Comparison of ENCODE assay signal across 1 cellular context in genomic region chr17:352421-353212, GRCh38.
TF ChIP-seq lines count a peak whose summit lies in the region.

RPH3AL (minus strand) TSS chr17:352807; CDS start chr17:327543, 25,264 bp downstream.

TF ChIP-seq in HEK293, 187 proteins besides CTCF, POLR2A, EP300 and RAD21 (continued from another document):
- TF ChIP-seq ZBTB20 (tag by site-specific recombination; IDR thresholded peaks at IDR 0.05) (peak; percentile 55; the same call in 1 of the 2 replicates), REPIN1 (tag by site-specific recombination; IDR thresholded peaks at IDR 0.05; ENCODE audit: low read depth) (no peak), ZNF518A (tag by site-specific recombination; conservative IDR thresholded peaks at IDR 0.05; ENCODE audit: low read depth) (peak; percentile 25; the same call in 1 of the 2 replicates), ZNF561 (tag by site-specific recombination; IDR thresholded peaks at IDR 0.05; ENCODE audit: borderline replicate concordance) (peak; percentile 45; the same call in 1 of the 2 replicates), ZBTB44 (tag by site-specific recombination; IDR thresholded peaks at IDR 0.05) (no peak), ZNF274 (IDR thresholded peaks at IDR 0.05; ENCODE audit: low read length) (no peak), ZNF274 (tag by site-specific recombination; IDR thresholded peaks at IDR 0.05; ENCODE audit: borderline replicate concordance) (no peak), ZNF571 (tag by site-specific recombination; IDR thresholded peaks at IDR 0.05) (no peak), ZFHX2 (tag by site-specific recombination; conservative IDR thresholded peaks at IDR 0.05) (peak; percentile 25; the same call in 1 of the 2 replicates), ZNF114 (tag by site-specific recombination; IDR thresholded peaks at IDR 0.05) (no peak), WT1 (tag by site-specific recombination; IDR thresholded peaks at IDR 0.05) (0 out of 2 replicates have a peak, but pooled peaks have one; percentile 24), KLF1 (tag by site-specific recombination; IDR thresholded peaks at IDR 0.05) (peak; percentile 65), KLF10 (tag by site-specific recombination; IDR thresholded peaks at IDR 0.05) (peak; percentile 51), ZNF394 (tag by site-specific recombination; IDR thresholded peaks at IDR 0.05; ENCODE audit: borderline replicate concordance) (peak; percentile 46; the same call in 1 of the 2 replicates), ZBTB17 (tag by site-specific recombination; IDR thresholded peaks at IDR 0.05) (peak; percentile 83), ZNF585B (tag by site-specific recombination; IDR thresholded peaks at IDR 0.05) (no peak), ZNF140 (tag by site-specific recombination; IDR thresholded peaks at IDR 0.05) (no peak), ZXDB (tag by site-specific recombination; IDR thresholded peaks at IDR 0.05) (no peak), ZNF747 (tag by site-specific recombination; IDR thresholded peaks at IDR 0.05) (no peak), KLF7 (tag by site-specific recombination; IDR thresholded peaks at IDR 0.05; ENCODE audit: borderline replicate concordance) (peak; percentile 64; the same call in 1 of the 2 replicates), PATZ1 (tag by site-specific recombination; IDR thresholded peaks at IDR 0.05) (peak; percentile 54; the same call in 1 of the 2 replicates), MYNN (tag by site-specific recombination; IDR thresholded peaks at IDR 0.05; ENCODE audit: borderline replicate concordance) (no peak), ZBTB21 (tag by site-specific recombination; IDR thresholded peaks at IDR 0.05) (peak; percentile 46; the same call in 1 of the 2 replicates), ZNF837 (tag by site-specific recombination; IDR thresholded peaks at IDR 0.05) (no peak), ZNF629 (tag by site-specific recombination; IDR thresholded peaks at IDR 0.05) (peak; percentile 81), ZFP37 (tag by site-specific recombination; IDR thresholded peaks at IDR 0.05) (0 out of 2 replicates have a peak, but pooled peaks have one; percentile 42), ZNF335 (tag by site-specific recombination; conservative IDR thresholded peaks at IDR 0.05) (peak; percentile 95), ZBTB48 (tag by site-specific recombination; IDR thresholded peaks at IDR 0.05) (no peak), KLF8 (tag by site-specific recombination; IDR thresholded peaks at IDR 0.05) (no peak), ZNF2 (tag by site-specific recombination; IDR thresholded peaks at IDR 0.05) (peak; percentile 59; the same call in 1 of the 2 replicates), ZNF558 (tag by site-specific recombination; IDR thresholded peaks at IDR 0.05) (no peak), ZFP69B (tag by site-specific recombination; IDR thresholded peaks at IDR 0.05) (peak; percentile 100), GLI4 (tag by site-specific recombination; IDR thresholded peaks at IDR 0.05) (no peak), ZNF121 (tag by site-specific recombination; IDR thresholded peaks at IDR 0.05) (no peak), SP7 (tag by site-specific recombination; IDR thresholded peaks at IDR 0.05) (peak; percentile 43), ZNF24 (tag by site-specific recombination; IDR thresholded peaks at IDR 0.05) (peak; percentile 68), SP2 (tag by site-specific recombination; IDR thresholded peaks at IDR 0.05) (0 out of 2 replicates have a peak, but pooled peaks have one; percentile 9), ZNF341 (tag by site-specific recombination; IDR thresholded peaks at IDR 0.05; ENCODE audit: low read depth) (peak; percentile 82), ZNF621 (tag by site-specific recombination; IDR thresholded peaks at IDR 0.05) (no peak), ZNF239 (tag by site-specific recombination; IDR thresholded peaks at IDR 0.05) (no peak), ZNF10 (tag by site-specific recombination; IDR thresholded peaks at IDR 0.05) (no peak)
- TF ChIP-seq, protein P1, sequence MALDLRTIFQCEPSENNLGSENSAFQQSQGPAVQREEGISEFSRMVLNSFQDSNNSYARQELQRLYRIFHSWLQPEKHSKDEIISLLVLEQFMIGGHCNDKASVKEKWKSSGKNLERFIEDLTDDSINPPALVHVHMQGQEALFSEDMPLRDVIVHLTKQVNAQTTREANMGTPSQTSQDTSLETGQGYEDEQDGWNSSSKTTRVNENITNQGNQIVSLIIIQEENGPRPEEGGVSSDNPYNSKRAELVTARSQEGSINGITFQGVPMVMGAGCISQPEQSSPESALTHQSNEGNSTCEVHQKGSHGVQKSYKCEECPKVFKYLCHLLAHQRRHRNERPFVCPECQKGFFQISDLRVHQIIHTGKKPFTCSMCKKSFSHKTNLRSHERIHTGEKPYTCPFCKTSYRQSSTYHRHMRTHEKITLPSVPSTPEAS (tag by site-specific recombination; IDR thresholded peaks at IDR 0.05) = no peak
- TF ChIP-seq, protein P2, sequence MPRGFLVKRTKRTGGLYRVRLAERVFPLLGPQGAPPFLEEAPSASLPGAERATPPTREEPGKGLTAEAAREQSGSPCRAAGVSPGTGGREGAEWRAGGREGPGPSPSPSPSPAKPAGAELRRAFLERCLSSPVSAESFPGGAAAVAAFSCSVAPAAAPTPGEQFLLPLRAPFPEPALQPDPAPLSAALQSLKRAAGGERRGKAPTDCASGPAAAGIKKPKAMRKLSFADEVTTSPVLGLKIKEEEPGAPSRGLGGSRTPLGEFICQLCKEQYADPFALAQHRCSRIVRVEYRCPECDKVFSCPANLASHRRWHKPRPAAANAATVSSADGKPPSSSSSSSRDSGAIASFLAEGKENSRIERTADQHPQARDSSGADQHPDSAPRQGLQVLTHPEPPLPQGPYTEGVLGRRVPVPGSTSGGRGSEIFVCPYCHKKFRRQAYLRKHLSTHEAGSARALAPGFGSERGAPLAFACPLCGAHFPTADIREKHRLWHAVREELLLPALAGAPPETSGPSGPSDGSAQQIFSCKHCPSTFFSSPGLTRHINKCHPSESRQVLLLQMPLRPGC (tag by site-specific recombination; IDR thresholded peaks at IDR 0.05) = 0 out of 2 replicates have a peak, but pooled peaks have one; percentile 38
- TF ChIP-seq, protein P3, sequence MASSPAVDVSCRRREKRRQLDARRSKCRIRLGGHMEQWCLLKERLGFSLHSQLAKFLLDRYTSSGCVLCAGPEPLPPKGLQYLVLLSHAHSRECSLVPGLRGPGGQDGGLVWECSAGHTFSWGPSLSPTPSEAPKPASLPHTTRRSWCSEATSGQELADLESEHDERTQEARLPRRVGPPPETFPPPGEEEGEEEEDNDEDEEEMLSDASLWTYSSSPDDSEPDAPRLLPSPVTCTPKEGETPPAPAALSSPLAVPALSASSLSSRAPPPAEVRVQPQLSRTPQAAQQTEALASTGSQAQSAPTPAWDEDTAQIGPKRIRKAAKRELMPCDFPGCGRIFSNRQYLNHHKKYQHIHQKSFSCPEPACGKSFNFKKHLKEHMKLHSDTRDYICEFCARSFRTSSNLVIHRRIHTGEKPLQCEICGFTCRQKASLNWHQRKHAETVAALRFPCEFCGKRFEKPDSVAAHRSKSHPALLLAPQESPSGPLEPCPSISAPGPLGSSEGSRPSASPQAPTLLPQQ (tag by site-specific recombination; IDR thresholded peaks at IDR 0.05) = peak; percentile 93
TF ChIP-seq in HEK293: peak in this region for 34.
